In genomic region chr6:124770131-124770530, GRCh38 we compare ENCODE assay signal across 20 cellular contexts.
"Had no signal": no experiment of that assay in that cellular context is flagged by ENCODE, and none has a peak within 500 bp of the region (broad histone marks: within the 10 kb centered on the region; RNA-seq: fewer than 3 reads in every experiment).

No MANE protein-coding gene starts in this region.

- H3K4me1 ChIP-seq: foreskin keratinocyte, lower lobe of right lung, transverse colon had no signal

- H3K36me3 ChIP-seq: lower lobe of right lung, transverse colon had no signal

- H3K9me3 Mint-ChIP-seq: activated naive CD8-positive, alpha-beta T cell treated with anti-CD3 and anti-CD28 coated beads for 36 hours; naive thymus-derived CD8-positive, alpha-beta T cell; stimulated activated naive B cell treated with anti-CD40 and anti-IgM and Interleukin-4, amounts not matched to agents 10 μg/mL and 1 μg/mL and 100 μg/mL, for 72 hours had no signal

- H3K4me1 Mint-ChIP-seq: activated naive CD8-positive, alpha-beta T cell treated with anti-CD3 and anti-CD28 coated beads for 36 hours; central memory CD8-positive, alpha-beta T cell; naive thymus-derived CD8-positive, alpha-beta T cell; stimulated activated naive B cell treated with anti-CD40 and anti-IgM and Interleukin-4, amounts not matched to agents 10 μg/mL and 1 μg/mL and 100 μg/mL, for 72 hours had no signal

- H3K4me2 ChIP-seq: smooth muscle cell had no signal

- DNase-seq: activated CD4-positive, alpha-beta T cell treated with anti-CD3 and anti-CD28 coated beads for 4 hours; activated CD4-positive, alpha-beta T cell treated with anti-CD3 and anti-CD28 coated beads, Interleukin-2, amount 50 U/mL, for 48 hours; activated CD4-positive, CD25-positive, alpha-beta regulatory T cell; activated naive CD4-positive, alpha-beta T cell treated with Interleukin-2 at 50 U/mL for 16 hours; activated naive CD8-positive, alpha-beta T cell treated with anti-CD3 and anti-CD28 coated beads for 36 hours; activated T-cell treated with anti-CD3 and anti-CD28 coated beads, Interleukin-2, amount 50 U/mL, for 48 hours; effector memory CD4-positive, alpha-beta T cell; foreskin keratinocyte; kidney; lower lobe of right lung; naive thymus-derived CD8-positive, alpha-beta T cell; stimulated activated CD4-positive, alpha-beta T cell treated with anti-CD3 and anti-CD28 coated beads, Interleukin-15, amount 100 ng/mL, for 24 hours; stimulated activated CD4-positive, alpha-beta T cell treated with anti-CD3 and anti-CD28 coated beads, Interleukin-2, amount 100 ng/mL, for 48 hours; stimulated activated CD8-positive, alpha-beta memory T cell treated with anti-CD3 and anti-CD28 coated beads, Interleukin-4, amount 100 ng/mL, for 48 hours; stimulated activated naive B cell treated with anti-CD40 and anti-IgM and Interleukin-4, amounts not matched to agents 10 μg/mL and 1 μg/mL and 100 μg/mL, for 72 hours; transverse colon had no signal

- ATAC-seq: foreskin keratinocyte; left lobe of liver; lower lobe of right lung; naive thymus-derived CD8-positive, alpha-beta T cell; sciatic nerve; stimulated activated naive B cell treated with anti-CD40 and anti-IgM and Interleukin-4, amounts not matched to agents 10 μg/mL and 1 μg/mL and 100 μg/mL, for 72 hours had no signal

- H3K27me3 ChIP-seq: transverse colon had no signal

- H3K27ac ChIP-seq: foreskin keratinocyte, lower lobe of right lung, transverse colon had no signal

- H3K27me3 Mint-ChIP-seq: activated naive CD8-positive, alpha-beta T cell treated with anti-CD3 and anti-CD28 coated beads for 36 hours; central memory CD8-positive, alpha-beta T cell; stimulated activated naive B cell treated with anti-CD40 and anti-IgM and Interleukin-4, amounts not matched to agents 10 μg/mL and 1 μg/mL and 100 μg/mL, for 72 hours had no signal

- H3K27ac Mint-ChIP-seq: activated naive CD8-positive, alpha-beta T cell treated with anti-CD3 and anti-CD28 coated beads for 36 hours; naive thymus-derived CD8-positive, alpha-beta T cell; stimulated activated naive B cell treated with anti-CD40 and anti-IgM and Interleukin-4, amounts not matched to agents 10 μg/mL and 1 μg/mL and 100 μg/mL, for 72 hours had no signal

- H3K4me3 Mint-ChIP-seq: activated naive CD8-positive, alpha-beta T cell treated with anti-CD3 and anti-CD28 coated beads for 36 hours; central memory CD8-positive, alpha-beta T cell; naive thymus-derived CD8-positive, alpha-beta T cell; stimulated activated naive B cell treated with anti-CD40 and anti-IgM and Interleukin-4, amounts not matched to agents 10 μg/mL and 1 μg/mL and 100 μg/mL, for 72 hours had no signal

- H3K9me3 ChIP-seq: lower lobe of right lung, transverse colon had no signal

- H3K36me3 Mint-ChIP-seq: activated naive CD8-positive, alpha-beta T cell treated with anti-CD3 and anti-CD28 coated beads for 36 hours; naive thymus-derived CD8-positive, alpha-beta T cell; stimulated activated naive B cell treated with anti-CD40 and anti-IgM and Interleukin-4, amounts not matched to agents 10 μg/mL and 1 μg/mL and 100 μg/mL, for 72 hours had no signal

- H3K4me3 ChIP-seq: lower lobe of right lung, smooth muscle cell, transverse colon had no signal
